Comparison of ENCODE assay signal across 22 cellular contexts in the genomic region with DNA sequence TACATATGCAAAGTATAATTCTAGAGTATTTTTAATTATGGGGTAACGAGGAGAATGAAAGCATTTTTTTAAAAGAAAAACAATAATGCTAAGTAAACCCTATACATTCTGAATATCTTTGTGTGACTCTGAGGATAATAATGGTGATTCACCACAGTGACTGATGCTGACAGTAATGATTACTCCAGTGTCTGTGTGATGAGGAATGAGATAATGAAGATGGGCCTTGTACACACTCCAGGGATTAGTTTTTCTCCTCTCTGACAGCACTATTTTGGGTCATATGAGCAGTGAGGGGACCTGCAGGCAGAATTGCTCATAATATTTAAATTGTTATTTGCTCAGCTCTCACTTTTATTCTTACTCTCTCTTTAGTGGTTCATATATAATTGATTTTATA.
DNase-seq lines count a peak whose midpoint lies in the region; ATAC-seq and TF ChIP-seq lines count a peak whose summit lies in the region.
"Had no signal": no experiment of that assay in that cellular context is flagged by ENCODE, and none has a peak within 500 bp of the region (broad histone marks: within the 10 kb centered on the region; RNA-seq: fewer than 3 reads in every experiment).

No MANE protein-coding gene starts in this region.

- H3K9ac ChIP-seq in PC-3 (ENCODE audit: low read length), result no peak overlapping the region

- no peaks in the 10 kb centered on the region for H4K20me1 ChIP-seq in PC-3 (ENCODE audit: low read length)

- H3K27ac ChIP-seq in PC-3 (ENCODE audit: low read length), result no peak overlapping the region
- H3K27ac ChIP-seq: 22Rv1, transverse colon had no signal

- no TSS peak for BruUV-seq in PC-3 (replicated peaks; lab: Mats Ljungman, UMichigan)

- no peaks in the 10 kb centered on the region for H3K9me3 Mint-ChIP-seq in activated CD4-positive, alpha-beta T cell treated with anti-CD3 and anti-CD28 coated beads, Interleukin-2, amount 10 ng/mL, durations not matched to agents 24 days and 14 days
- H3K9me3 Mint-ChIP-seq: activated naive CD8-positive, alpha-beta T cell treated with anti-CD3 and anti-CD28 coated beads for 36 hours; endodermal cell; naive B cell; stimulated activated naive CD8-positive, alpha-beta T cell treated with anti-CD3 and anti-CD28 coated beads, Interleukin-15, amount 100 ng/mL, for 72 hours had no signal

- peaks cover 5% of the 10 kb centered on the region for H3K4me1 Mint-ChIP-seq in activated CD4-positive, alpha-beta T cell treated with anti-CD3 and anti-CD28 coated beads, Interleukin-2, amount 10 ng/mL, durations not matched to agents 24 days and 14 days
- H3K4me1 Mint-ChIP-seq: naive B cell had no signal

- H3K4me1 ChIP-seq in PC-3 (ENCODE audit: insufficient read depth, low read length), result peaks cover 10% of the 10 kb centered on the region
- H3K4me1 ChIP-seq: transverse colon had no signal

- peaks cover 2% of the 10 kb centered on the region for H3K27me3 Mint-ChIP-seq in activated CD4-positive, alpha-beta T cell treated with anti-CD3 and anti-CD28 coated beads, Interleukin-2, amount 10 ng/mL, durations not matched to agents 24 days and 14 days
- H3K27me3 Mint-ChIP-seq: activated naive CD8-positive, alpha-beta T cell treated with anti-CD3 and anti-CD28 coated beads for 36 hours; naive B cell; stimulated activated naive CD8-positive, alpha-beta T cell treated with anti-CD3 and anti-CD28 coated beads, Interleukin-15, amount 100 ng/mL, for 72 hours had no signal

- TF ChIP-seq CTCF in PC-3 (conservative IDR thresholded peaks at IDR 0.05; ENCODE audit: low read depth, low read length), result no peak
- TF ChIP-seq CTCF in epithelial cell of esophagus (IDR thresholded peaks at IDR 0.05; ENCODE audit: insufficient read depth, low read depth, low read length, missing control alignments), result no peak

- H3K9me3 ChIP-seq in PC-3 (ENCODE audit: low read length), result no peaks in the 10 kb centered on the region
- H3K9me3 ChIP-seq: transverse colon had no signal

- H3K4me3 Mint-ChIP-seq in activated CD4-positive, alpha-beta T cell treated with anti-CD3 and anti-CD28 coated beads, Interleukin-2, amount 10 ng/mL, durations not matched to agents 24 days and 14 days, result no peak overlapping the region
- H3K4me3 Mint-ChIP-seq: activated naive CD8-positive, alpha-beta T cell treated with anti-CD3 and anti-CD28 coated beads for 36 hours; endodermal cell; naive B cell; stimulated activated naive CD8-positive, alpha-beta T cell treated with anti-CD3 and anti-CD28 coated beads, Interleukin-15, amount 100 ng/mL, for 72 hours had no signal

- H3K79me2 ChIP-seq in PC-3 (ENCODE audit: low read length), result no peaks in the 10 kb centered on the region

- peak; percentile 80 for ATAC-seq in PC-3
- ATAC-seq: activated CD4-positive, CD25-positive, alpha-beta regulatory T cell treated with anti-CD3 and anti-CD28 coated beads, Interleukin-2, amount 50 U/mL, for 24 hours; GM12878; HCT116; stimulated activated naive CD8-positive, alpha-beta T cell treated with anti-CD3 and anti-CD28 coated beads, Interleukin-15, amount 100 ng/mL, for 72 hours had no signal

- CTCF ChIA-PET in PC-3 (lab: Charles Lee), result no interaction called here

- H3K27ac Mint-ChIP-seq in activated CD4-positive, alpha-beta T cell treated with anti-CD3 and anti-CD28 coated beads, Interleukin-2, amount 10 ng/mL, durations not matched to agents 24 days and 14 days, result no peak overlapping the region
- H3K27ac Mint-ChIP-seq: activated naive CD8-positive, alpha-beta T cell treated with anti-CD3 and anti-CD28 coated beads for 36 hours; endodermal cell; naive B cell; stimulated activated naive CD8-positive, alpha-beta T cell treated with anti-CD3 and anti-CD28 coated beads, Interleukin-15, amount 100 ng/mL, for 72 hours had no signal

- POLR2A ChIA-PET in PC-3 (lab: Charles Lee; ENCODE audit: unreplicated experiment), result no interaction called here

- no peaks in the 10 kb centered on the region for H3K36me3 ChIP-seq in PC-3 (ENCODE audit: low read depth, low read length)
- H3K36me3 ChIP-seq: transverse colon had no signal

- H2AFZ ChIP-seq in PC-3 (ENCODE audit: low read length), result no peak overlapping the region

- 0 out of 2 replicates have a peak overlapping the region, but pooled peaks have one; percentile 7 for H3K4me2 ChIP-seq in PC-3 (ENCODE audit: low read length)

- no peaks in the 10 kb centered on the region for H3K27me3 ChIP-seq in PC-3 (ENCODE audit: low read length)
- H3K27me3 ChIP-seq: transverse colon had no signal

- H3K36me3 Mint-ChIP-seq in activated CD4-positive, alpha-beta T cell treated with anti-CD3 and anti-CD28 coated beads, Interleukin-2, amount 10 ng/mL, durations not matched to agents 24 days and 14 days (ENCODE audit: low read depth), result no peaks in the 10 kb centered on the region
- H3K36me3 Mint-ChIP-seq: activated naive CD8-positive, alpha-beta T cell treated with anti-CD3 and anti-CD28 coated beads for 36 hours; naive B cell had no signal

- DNase-seq in NCI-H1105 treated with DMSO at 0.1 percent for 48 hours (lab: John Stamatoyannopoulos, UW), result peak; percentile 44
- no peak for DNase-seq in NCI-H1105 (lab: John Stamatoyannopoulos, UW)
- DNase-seq in PC-3, result peak; percentile 65
- DNase-seq in epithelial cell of esophagus (ENCODE audit: low read depth), result peak; percentile 88
- DNase-seq in skeletal muscle cell (ENCODE audit: low read depth), result peak; percentile 25
- no peak for DNase-seq in NCI-H128 (lab: John Stamatoyannopoulos, UW; ENCODE audit: unreplicated experiment)
- no peak for DNase-seq in NCI-H2029 treated with DMSO at 0.1 percent for 48 hours (lab: John Stamatoyannopoulos, UW)
- no peak for DNase-seq in activated CD4-positive, alpha-beta T cell treated with anti-CD3 and anti-CD28 coated beads, Interleukin-2, amount 10 ng/mL, durations not matched to agents 24 days and 14 days
- DNase-seq: activated naive CD8-positive, alpha-beta T cell treated with anti-CD3 and anti-CD28 coated beads for 36 hours; Calu3; endodermal cell; KBM-7; naive B cell; NCI-H2107; NCI-H82; stimulated activated naive CD8-positive, alpha-beta T cell treated with anti-CD3 and anti-CD28 coated beads, Interleukin-15, amount 100 ng/mL, for 72 hours; T1000; transverse colon had no signal

- intact Hi-C loops in PC-3 (cut with micrococcal nuclease), result no loop called here
- intact Hi-C loops in activated CD4-positive, alpha-beta T cell treated with anti-CD3 and anti-CD28 coated beads, Interleukin-2, amount 10 ng/mL, durations not matched to agents 24 days and 14 days (cut with micrococcal nuclease), result no loop called here

- H3K4me3 ChIP-seq in PC-3 (ENCODE audit: low read length) (no peak overlapping the region), epithelial cell of esophagus (ENCODE audit: low read length) (no peak overlapping the region), skeletal muscle cell (ENCODE audit: low read depth, low read length) (no peak overlapping the region)
- H3K4me3 ChIP-seq: GM12878, transverse colon had no signal

- H3F3A ChIP-seq in PC-3 (ENCODE audit: low read length, unreplicated experiment), result no peaks in the 10 kb centered on the region

- H3K9me2 ChIP-seq in PC-3 (replicated peaks; ENCODE audit: low read length), result no peaks in the 10 kb centered on the region

Comparison
In these comparisons a context has a peak if more than half of its experiments do, and no peak if none do; other contexts are left out.
1. DNase-seq: peak in NCI-H1105 treated with DMSO at 0.1 percent for 48 hours (single experiment), PC-3 (single experiment), epithelial cell of esophagus (single experiment) and skeletal muscle cell (single experiment); none in NCI-H1105 (single experiment), NCI-H128 (single experiment), NCI-H2029 treated with DMSO at 0.1 percent for 48 hours (single experiment) and activated CD4-positive, alpha-beta T cell treated with anti-CD3 and anti-CD28 coated beads, Interleukin-2, amount 10 ng/mL, durations not matched to agents 24 days and 14 days (single experiment).